ENCODE assay signal across 9 cellular contexts in the genomic region with DNA sequence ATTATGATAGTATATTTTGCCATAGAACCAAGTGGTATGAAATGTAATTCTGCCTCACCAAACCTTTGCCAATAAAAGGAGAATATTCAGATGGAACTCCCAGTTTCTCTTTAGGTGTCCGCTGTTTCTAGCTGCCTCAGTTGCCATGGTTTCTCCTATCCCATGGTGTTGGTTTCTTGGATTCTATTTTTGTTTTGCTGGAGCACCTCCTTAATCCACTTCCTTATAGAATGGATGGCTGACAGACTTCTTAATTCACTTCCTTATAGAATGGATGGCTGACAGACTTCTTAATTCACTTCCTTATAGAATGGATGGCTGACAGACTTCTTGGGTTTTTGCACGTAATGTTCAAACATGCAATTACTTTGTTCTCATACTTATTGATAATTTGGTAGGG.
"Had no signal": no experiment of that assay in that cellular context is flagged by ENCODE, and none has a peak within 500 bp of the region (broad histone marks: within the 10 kb centered on the region; RNA-seq: fewer than 3 reads in every experiment).

No MANE protein-coding gene starts in this region.

- H2AFZ ChIP-seq: GM23248 had no signal

- H3K9ac ChIP-seq: GM23248 had no signal

- H3K4me3 ChIP-seq: GM23248, HAP-1 had no signal

- FAIRE-seq: HTR-8/SVneo had no signal

- H3K27ac ChIP-seq: GM23248, HL-60 had no signal

- H3K9me3 ChIP-seq: HAP-1 had no signal

- DNase-seq: GM23248, GOT3, H7, IMR-90, KBM-7 had no signal

- ATAC-seq: HCT116 had no signal

- H3K36me3 ChIP-seq: HAP-1 had no signal
